In genomic region chr21:45405819-45406762, GRCh38 we compare ENCODE assay signal across 8 cellular contexts. TPM values are rescaled to one million over a fixed set of nuclear protein-coding genes. Genes with fewer than 3 reads are reported as not detected.
A peak's percentile ranks its signal among the peaks of the same experiment; 100 is the strongest.
DNase-seq lines count a peak whose midpoint lies in the region; ATAC-seq and TF ChIP-seq lines count a peak whose summit lies in the region.

No MANE protein-coding gene starts in this region.

- CTCF ChIA-PET in activated naive CD4-positive, alpha-beta T cell treated with anti-CD3 and anti-CD28 coated beads for 36 hours (lab: Charles Lee): interaction anchor here (0.6 to 1.7 kb wide), 2 partner anchors 113 to 176 kb away, joined by 3 to 5 read pairs; no protein-coding TSS in a partner anchor
- CTCF ChIA-PET in activated CD8-positive, alpha-beta memory T cell treated with anti-CD3 and anti-CD28 coated beads, Interleukin-2, amount 10 ng/mL, durations not matched to agents 7 days and 5 days (lab: Charles Lee): no interaction called here

- H3K27me3 ChIP-seq in lung (ENCODE audit: control insufficient read depth, insufficient read depth) (no peaks in the 10 kb centered on the region), testis (no peaks in the 10 kb centered on the region)

- H3K4me1 Mint-ChIP-seq in activated naive CD4-positive, alpha-beta T cell treated with anti-CD3 and anti-CD28 coated beads for 36 hours (ENCODE audit: low read depth): peaks cover 14% of the 10 kb centered on the region
- peaks cover 8% of the 10 kb centered on the region for H3K4me1 Mint-ChIP-seq in activated CD8-positive, alpha-beta memory T cell treated with anti-CD3 and anti-CD28 coated beads, Interleukin-2, amount 10 ng/mL, durations not matched to agents 7 days and 5 days

- no peak for ATAC-seq in lung (ENCODE audit: insufficient read depth, low FRiP score)
- no peak for ATAC-seq in activated CD8-positive, alpha-beta memory T cell treated with anti-CD3 and anti-CD28 coated beads, Interleukin-2, amount 10 ng/mL, durations not matched to agents 7 days and 5 days

- peak; percentile 45 for DNase-seq in activated naive CD4-positive, alpha-beta T cell treated with anti-CD3 and anti-CD28 coated beads for 36 hours
- DNase-seq in activated naive CD4-positive, alpha-beta T cell treated with Interleukin-2 at 50 U/mL for 16 hours: no peak
- peak in 1 of 2 donors; percentile 68 for DNase-seq in cardiac fibroblast (ENCODE audit: low read depth in 2 of 2)
- DNase-seq in lung (ENCODE audit: low spot score): no peak
- peak; percentile 60 for DNase-seq in testis
- DNase-seq in activated CD8-positive, alpha-beta memory T cell treated with anti-CD3 and anti-CD28 coated beads, Interleukin-2, amount 10 ng/mL, durations not matched to agents 7 days and 5 days: no peak
- no peak for DNase-seq in KG1 (lab: John Stamatoyannopoulos, UW)
- DNase-seq in UCSD-AML1 (lab: John Stamatoyannopoulos, UW; ENCODE audit: unreplicated experiment): no peak

- intact Hi-C loops in activated naive CD4-positive, alpha-beta T cell treated with anti-CD3 and anti-CD28 coated beads for 36 hours (cut with micrococcal nuclease): no loop called here
- intact Hi-C loops in testis (cut with DNase I; ENCODE audit: low total_unique reads): no loop called here

- H3K27me3 Mint-ChIP-seq in activated naive CD4-positive, alpha-beta T cell treated with anti-CD3 and anti-CD28 coated beads for 36 hours (ENCODE audit: low read depth): peaks cover 46% of the 10 kb centered on the region
- H3K27me3 Mint-ChIP-seq in activated CD8-positive, alpha-beta memory T cell treated with anti-CD3 and anti-CD28 coated beads, Interleukin-2, amount 10 ng/mL, durations not matched to agents 7 days and 5 days: peaks cover 57% of the 10 kb centered on the region

- H3K36me3 Mint-ChIP-seq in activated naive CD4-positive, alpha-beta T cell treated with anti-CD3 and anti-CD28 coated beads for 36 hours (ENCODE audit: low read depth): peaks cover 5% of the 10 kb centered on the region
- peaks cover 2% of the 10 kb centered on the region for H3K36me3 Mint-ChIP-seq in activated CD8-positive, alpha-beta memory T cell treated with anti-CD3 and anti-CD28 coated beads, Interleukin-2, amount 10 ng/mL, durations not matched to agents 7 days and 5 days

- H3K4me3 Mint-ChIP-seq in activated naive CD4-positive, alpha-beta T cell treated with anti-CD3 and anti-CD28 coated beads for 36 hours: peak overlapping the region; percentile 60
- H3K4me3 Mint-ChIP-seq in activated CD8-positive, alpha-beta memory T cell treated with anti-CD3 and anti-CD28 coated beads, Interleukin-2, amount 10 ng/mL, durations not matched to agents 7 days and 5 days: no peak overlapping the region

- H3K4me3 ChIP-seq in cardiac fibroblast (replicated peaks in 1 of 2; ENCODE audit: low read depth in 2 of 2, low read length in 2 of 2): peak overlapping the region; percentile 37 to 63
- H3K4me3 ChIP-seq in lung: peak overlapping the region; percentile 61
- peak overlapping the region; percentile 56 to 63 for H3K4me3 ChIP-seq in testis

- no peak for TF ChIP-seq CTCF in cardiac fibroblast (IDR thresholded peaks at IDR 0.05; ENCODE audit: low read depth, low read length)
- TF ChIP-seq CTCF in lung (IDR thresholded peaks at IDR 0.05; ENCODE audit: control extremely low read depth, extremely low read depth): no peak
- no peak for TF ChIP-seq CTCF in testis (IDR thresholded peaks at IDR 0.05)

- 14 to 17% methylated on average over 71 to 83 of the region's 83 CpGs for WGBS in lung, 2 donors
- WGBS in testis, 2 donors: 7 to 8% methylated on average over 29 to 55 of the region's 83 CpGs

- H3K27ac ChIP-seq in lung (ENCODE audit: low read depth in 1 of 2, low read length in 1 of 2) (peak overlapping the region; percentile 55 to 88), testis (peak overlapping the region; percentile 66 to 88)

- no peak overlapping the region for H3K27ac Mint-ChIP-seq in activated naive CD4-positive, alpha-beta T cell treated with anti-CD3 and anti-CD28 coated beads for 36 hours
- no peak overlapping the region for H3K27ac Mint-ChIP-seq in activated CD8-positive, alpha-beta memory T cell treated with anti-CD3 and anti-CD28 coated beads, Interleukin-2, amount 10 ng/mL, durations not matched to agents 7 days and 5 days

- H3K4me1 ChIP-seq in lung (ENCODE audit: control insufficient read depth in 2 of 2, insufficient read depth in 2 of 2, low read length in 2 of 2): peaks cover 3 to 7% of the 10 kb centered on the region in 2 donors
- peaks cover 43% of the 10 kb centered on the region for H3K4me1 ChIP-seq in testis

- H3K9me3 ChIP-seq in lung (ENCODE audit: control insufficient read depth in 2 of 2, insufficient read depth in 1 of 2, low read length in 1 of 2): peaks cover 0 to under 1% of the 10 kb centered on the region in 2 donors
- H3K9me3 ChIP-seq in testis: no peaks in the 10 kb centered on the region

- peaks cover 5% of the 10 kb centered on the region for H3K9me3 Mint-ChIP-seq in activated naive CD4-positive, alpha-beta T cell treated with anti-CD3 and anti-CD28 coated beads for 36 hours
- H3K9me3 Mint-ChIP-seq in activated CD8-positive, alpha-beta memory T cell treated with anti-CD3 and anti-CD28 coated beads, Interleukin-2, amount 10 ng/mL, durations not matched to agents 7 days and 5 days (ENCODE audit: low read depth): no peaks in the 10 kb centered on the region

- H3K36me3 ChIP-seq in lung (ENCODE audit: control insufficient read depth in 2 of 2, insufficient read depth in 2 of 2, low read length in 2 of 2): no peaks in the 10 kb centered on the region
- H3K36me3 ChIP-seq in testis (ENCODE audit: low read depth, missing control alignments): no peaks in the 10 kb centered on the region

- no peak for TF ChIP-seq POLR2A in testis (IDR thresholded peaks at IDR 0.05)

RNA-seq across cellular contexts. Expression of gene COL18A1, which starts 1.1 kb away (rescaled TPM):
- 10 to 100 TPM; 10.3 to 12.6 TPM for total RNA-seq in activated naive CD4-positive, alpha-beta T cell treated with anti-CD3 and anti-CD28 coated beads for 36 hours
- total RNA-seq in lung (100 to 1,000 TPM in 1 of 2 donors, 10 to 100 TPM in 1; 45.3 to 102 TPM), testis (100 to 1,000 TPM; 111 to 165 TPM)
- polyA plus RNA-seq in lung (10 to 100 TPM; 42.7 to 46.3 TPM), testis (ENCODE audit: insufficient read depth, low read depth, low replicate concordance) (53.2 TPM)
- total RNA-seq in activated CD8-positive, alpha-beta memory T cell treated with anti-CD3 and anti-CD28 coated beads, Interleukin-2, amount 10 ng/mL, durations not matched to agents 7 days and 5 days: 1 to 10 TPM; 5.2 to 7.3 TPM

Comparison
In these comparisons a context has a peak if more than half of its experiments do, and no peak if none do; other contexts are left out.
1. DNase-seq: peak in activated naive CD4-positive, alpha-beta T cell treated with anti-CD3 and anti-CD28 coated beads for 36 hours (single experiment) and testis (single experiment); none in activated naive CD4-positive, alpha-beta T cell treated with Interleukin-2 at 50 U/mL for 16 hours (single experiment), lung (single experiment), activated CD8-positive, alpha-beta memory T cell treated with anti-CD3 and anti-CD28 coated beads, Interleukin-2, amount 10 ng/mL, durations not matched to agents 7 days and 5 days (single experiment), KG1 (single experiment) and UCSD-AML1 (single experiment).
2. Peak in every context shown above with its lines, with median percentiles within 50 percentile points of each other: H3K4me3 ChIP-seq.